Comparison of ENCODE assay signal across 10 cellular contexts in the genomic region with DNA sequence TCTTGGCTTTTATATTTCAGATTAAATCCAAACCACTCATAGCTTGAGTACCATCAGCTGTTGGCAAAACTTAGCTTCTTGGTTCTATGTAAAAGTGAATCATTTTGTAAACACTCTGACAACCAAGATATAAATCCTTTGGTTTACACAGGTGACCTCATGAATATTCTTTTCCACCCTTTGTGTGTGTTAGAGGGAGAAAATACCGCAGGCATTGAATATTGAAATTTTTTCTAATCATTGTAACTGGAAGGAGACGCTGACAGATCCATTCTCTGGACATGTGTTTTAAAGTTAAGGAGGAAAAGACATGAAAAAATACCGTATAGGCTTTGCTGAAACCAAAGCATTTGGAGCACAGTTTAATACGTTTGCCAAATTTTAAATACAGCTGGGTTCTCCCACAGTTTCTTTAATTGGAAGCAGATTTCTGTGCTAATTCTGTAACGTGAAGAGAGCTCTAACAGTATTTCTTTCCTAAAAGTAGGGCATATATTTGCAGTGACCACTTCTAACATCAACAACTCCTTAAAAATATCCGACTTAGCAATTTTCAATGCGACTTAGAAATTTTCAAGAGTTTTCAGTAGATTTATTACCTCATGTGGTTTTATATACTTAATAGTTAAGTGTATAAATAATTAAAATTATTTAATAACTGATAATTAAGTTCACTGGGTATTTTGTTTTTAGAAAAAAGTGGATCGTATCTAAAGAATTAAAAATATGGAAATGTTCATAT.
A peak's percentile ranks its signal among the peaks of the same experiment; 100 is the strongest.
DNase-seq lines count a peak whose midpoint lies in the region; ATAC-seq and TF ChIP-seq lines count a peak whose summit lies in the region.
"Had no signal": no experiment of that assay in that cellular context is flagged by ENCODE, and none has a peak within 500 bp of the region (broad histone marks: within the 10 kb centered on the region; RNA-seq: fewer than 3 reads in every experiment).

No MANE protein-coding gene starts in this region.

- no peaks in the 10 kb centered on the region for H3K9me3 Mint-ChIP-seq in CD4-positive, alpha-beta T cell

- CTCF ChIA-PET in CD4-positive, alpha-beta T cell (lab: Charles Lee), result no interaction called here

- no peaks in the 10 kb centered on the region for H3K27me3 Mint-ChIP-seq in CD4-positive, alpha-beta T cell

- H3K27ac Mint-ChIP-seq in CD4-positive, alpha-beta T cell, result no peak overlapping the region

- TF ChIP-seq CTCF in heart right ventricle (IDR thresholded peaks at IDR 0.05), result no peak
- no peak for TF ChIP-seq CTCF in choroid plexus epithelial cell (conservative IDR thresholded peaks at IDR 0.05; ENCODE audit: low read depth, low read length)
- TF ChIP-seq CTCF in CD4-positive, alpha-beta T cell (IDR thresholded peaks at IDR 0.05), result no peak

- intact Hi-C loops in heart right ventricle (cut with DNase I) (no loop called here), Right ventricle myocardium inferior (cut with DNase I) (no loop called here)
- intact Hi-C loops in CD4-positive, alpha-beta T cell (cut with DNase I, micrococcal nuclease), result no loop called here

- H3K4me1 Mint-ChIP-seq in CD4-positive, alpha-beta T cell (ENCODE audit: low read depth), result no peaks in the 10 kb centered on the region

- H3K36me3 Mint-ChIP-seq in CD4-positive, alpha-beta T cell (ENCODE audit: low read depth), result no peaks in the 10 kb centered on the region

- peak overlapping the region in 7 of 10 donors; percentile 1 to 28 (median 4) for H3K4me3 ChIP-seq in heart right ventricle
- peak overlapping the region; percentile 13 for H3K4me3 ChIP-seq in choroid plexus epithelial cell (ENCODE audit: low read depth, low read length)

- no peaks in the 10 kb centered on the region for H3K4me1 ChIP-seq in heart right ventricle

- POLR2A ChIA-PET in CD4-positive, alpha-beta T cell (lab: Charles Lee), result no interaction called here

- H3K4me3 Mint-ChIP-seq in CD4-positive, alpha-beta T cell, result no peak overlapping the region

- peak overlapping the region in 8 of 10 donors; percentile 8 to 61 (median 40) for H3K27ac ChIP-seq in heart right ventricle
- no peak overlapping the region for H3K27ac ChIP-seq in CD4-positive, alpha-beta T cell (ENCODE audit: low read depth, low read length)

- 60 to 66% methylated on average over 8 of the region's 8 CpGs for WGBS in heart right ventricle, 2 donors

- ATAC-seq in heart right ventricle, result no peak
- ATAC-seq in Right ventricle myocardium inferior, result no peak
- ATAC-seq in HG03432 (IDR thresholded peaks at IDR 0.05; ENCODE audit: unreplicated experiment), result no peak
- ATAC-seq in CD4-positive, alpha-beta T cell (ENCODE audit: poor library complexity), result no peak

- H3K9me3 ChIP-seq in heart right ventricle, result peaks cover 0 to 20% (median 0%) of the 10 kb centered on the region in 11 donors
- H3K9me3 ChIP-seq in CD4-positive, alpha-beta T cell (ENCODE audit: control insufficient read depth, low read length), result no peaks in the 10 kb centered on the region
- H3K9me3 ChIP-seq: SK-N-SH had no signal

- DNase-seq in heart right ventricle (no peak), Right ventricle myocardium inferior (ENCODE audit: missing footprints) (no peak), choroid plexus epithelial cell (ENCODE audit: low read depth) (peak; percentile 85), medulla oblongata (ENCODE audit: extremely low spot score) (peak; percentile 18), cortex of kidney (lab: John Stamatoyannopoulos, UW) (no peak), HUDEP-2 (lab: John Stamatoyannopoulos, UW; ENCODE audit: unreplicated experiment in 76 of 76) (no peak)
- DNase-seq in CD4-positive, alpha-beta T cell, result no peak
- DNase-seq: 8988T, SK-N-SH had no signal

- no peaks in the 10 kb centered on the region for H3K36me3 ChIP-seq in heart right ventricle

- H3K27me3 ChIP-seq in heart right ventricle, result no peaks in the 10 kb centered on the region
- no peaks in the 10 kb centered on the region for H3K27me3 ChIP-seq in CD4-positive, alpha-beta T cell (ENCODE audit: control insufficient read depth, insufficient read depth, low read length)

Comparison
In these comparisons a context has a peak if more than half of its experiments do, and no peak if none do; other contexts are left out.
1. DNase-seq: peak in choroid plexus epithelial cell (single experiment) and medulla oblongata (single experiment); none in heart right ventricle (0 of 2), Right ventricle myocardium inferior (single experiment), cortex of kidney (single experiment), CD4-positive, alpha-beta T cell (0 of 10) and HUDEP-2 (0 of 76).